11 cellular contexts compared by ENCODE assay signal in the genomic region with DNA sequence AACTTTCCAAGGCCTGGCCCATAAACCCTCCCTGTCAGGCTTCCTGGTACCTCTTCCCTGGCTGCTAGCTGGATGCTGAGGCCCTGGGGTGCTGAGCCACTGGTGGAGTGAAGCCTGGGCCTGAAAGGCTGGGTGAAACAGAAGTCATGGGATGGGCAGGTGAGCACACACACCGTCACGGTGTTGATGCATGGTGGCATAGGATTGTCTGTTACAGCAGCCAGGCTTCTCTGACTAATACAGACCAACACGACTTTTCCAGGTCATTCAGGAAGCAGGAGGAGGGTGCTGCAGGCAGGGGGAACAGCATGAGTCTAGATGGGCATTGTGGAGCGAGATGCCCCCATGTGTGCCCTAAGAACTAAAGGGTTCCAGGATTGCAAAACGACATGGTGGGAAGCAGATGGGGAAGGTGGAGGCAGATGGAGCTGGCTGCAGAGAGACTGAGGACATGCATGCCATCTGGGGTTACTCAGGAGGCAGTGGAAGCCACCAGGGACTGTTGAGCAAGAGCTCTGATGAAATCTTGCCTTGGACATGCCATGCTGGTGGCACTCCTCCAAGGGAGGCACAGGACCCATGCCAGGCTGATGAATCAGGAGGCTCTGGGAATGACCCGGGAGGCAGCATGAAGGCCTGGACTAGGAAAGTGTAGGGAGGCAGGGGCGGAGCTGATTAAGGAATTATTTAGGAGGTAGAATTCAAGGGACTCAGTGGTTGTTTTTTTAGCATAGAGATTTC.
DNase-seq lines count a peak whose midpoint lies in the region; ATAC-seq and TF ChIP-seq lines count a peak whose summit lies in the region.
"Had no signal": no experiment of that assay in that cellular context is flagged by ENCODE, and none has a peak within 500 bp of the region (broad histone marks: within the 10 kb centered on the region; RNA-seq: fewer than 3 reads in every experiment).

No MANE protein-coding gene starts in this region.

- peak; percentile 58 for DNase-seq in AG20443 (ENCODE audit: low spot score)
- peak; percentile 76 for DNase-seq in M059J (ENCODE audit: low read depth)
- peak; percentile 80 for DNase-seq in astrocyte of the hippocampus (ENCODE audit: low read depth, low spot score)
- peak; percentile 63 to 68 (median 67) for DNase-seq in right lobe of liver
- no peak for DNase-seq in KG1 (lab: John Stamatoyannopoulos, UW)
- no peak for DNase-seq in mesenteric fat pad (ENCODE audit: low spot score)
- DNase-seq: activated effector memory CD4-positive, alpha-beta T cell treated with Interleukin-2 at 50 U/mL for 16 hours; CD4-positive, CD25-positive, alpha-beta regulatory T cell; left cardiac atrium had no signal

- no peak for TF ChIP-seq POLR2A in right lobe of liver (IDR thresholded peaks at IDR 0.05)

- no peaks in the 10 kb centered on the region for H3K27me3 ChIP-seq in right lobe of liver

- intact Hi-C loops in right lobe of liver (cut with DNase I), result no loop called here

- WGBS in right lobe of liver (ENCODE audit: insufficient coverage, low coverage, low lambda C conversion rate, missing lambda C conversion rate), result 52% methylated on average over 7 of the region's 7 CpGs

- no peak overlapping the region for H3K4me3 ChIP-seq in right lobe of liver

- no peak overlapping the region for H3K27ac ChIP-seq in right lobe of liver

- ATAC-seq in right lobe of liver (peak; percentile 56 to 95 (median 92)), HG02588 (IDR thresholded peaks at IDR 0.05; ENCODE audit: unreplicated experiment) (no peak), HG03442 (IDR thresholded peaks at IDR 0.05; ENCODE audit: unreplicated experiment) (no peak)

- H3K4me1 ChIP-seq in right lobe of liver, result no peaks in the 10 kb centered on the region

- TF ChIP-seq CTCF in right lobe of liver (IDR thresholded peaks at IDR 0.05), result no peak

- no peaks in the 10 kb centered on the region for H3K9me3 ChIP-seq in right lobe of liver

- no peaks in the 10 kb centered on the region for H3K36me3 ChIP-seq in right lobe of liver

Comparison
In these comparisons a context has a peak if more than half of its experiments do, and no peak if none do; other contexts are left out.
1. DNase-seq: peak in AG20443 (single experiment), M059J (single experiment), astrocyte of the hippocampus (single experiment) and right lobe of liver (3 of 3); none in KG1 (single experiment) and mesenteric fat pad (single experiment).
2. ATAC-seq: peak in right lobe of liver (4 of 4); none in HG02588 (single experiment) and HG03442 (single experiment).